Comparison of ENCODE assay signal across 16 cellular contexts in the genomic region with DNA sequence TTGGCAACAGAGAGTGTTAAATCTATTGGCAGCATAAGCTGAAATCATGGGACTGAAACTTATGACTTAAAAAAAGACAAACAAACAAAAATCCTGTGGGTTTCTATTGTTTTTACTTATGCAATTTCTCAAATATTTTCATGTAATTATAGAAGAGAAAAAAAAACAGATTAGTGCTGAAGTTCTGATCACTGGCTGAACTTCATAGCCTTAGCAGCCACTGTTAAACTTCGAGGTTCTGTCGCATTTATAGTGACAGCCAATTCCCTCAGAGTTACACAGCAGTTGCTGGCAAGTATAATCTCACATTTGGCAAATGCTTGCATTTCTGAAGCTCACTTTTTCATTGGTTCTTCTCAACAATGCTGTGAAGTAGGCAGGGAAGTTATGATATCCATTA.
"Had no signal": no experiment of that assay in that cellular context is flagged by ENCODE, and none has a peak within 500 bp of the region (broad histone marks: within the 10 kb centered on the region; RNA-seq: fewer than 3 reads in every experiment).

No MANE protein-coding gene starts in this region.

- H3K27ac ChIP-seq: foreskin keratinocyte had no signal

- H3K4me1 ChIP-seq: foreskin keratinocyte had no signal

- H3K27me3 ChIP-seq: foreskin keratinocyte had no signal

- DNase-seq: activated CD4-positive, alpha-beta T cell treated with anti-CD3 and anti-CD28 coated beads for 48 hours; activated CD8-positive, alpha-beta memory T cell treated with anti-CD3 and anti-CD28 coated beads, Interleukin-2, amount 50 U/mL, for 4 hours; activated CD8-positive, alpha-beta T cell treated with anti-CD3 and anti-CD28 coated beads for 36 hours; activated effector memory CD4-positive, alpha-beta T cell treated with anti-CD3 and anti-CD28 coated beads, Interleukin-2, amount 50 U/mL, for 16 hours; activated T-cell treated with anti-CD3 and anti-CD28 coated beads, Interleukin-2, amount 50 U/mL, for 48 hours; amniotic stem cell; endodermal cell; foreskin keratinocyte; immature natural killer cell; mesendoderm; nucleus accumbens; posterior cingulate gyrus; retina; stimulated activated CD4-positive, alpha-beta T cell treated with anti-CD3 and anti-CD28 coated beads, Interleukin-2, amount 100 ng/mL, for 48 hours; stimulated activated naive CD8-positive, alpha-beta T cell treated with anti-CD3 and anti-CD28 coated beads, Interleukin-15, Interleukin-2, amounts not matched to agents 100 U/mL and 50 U/mL, for 24 hours; T-helper 2 cell had no signal
